In the genomic region with DNA sequence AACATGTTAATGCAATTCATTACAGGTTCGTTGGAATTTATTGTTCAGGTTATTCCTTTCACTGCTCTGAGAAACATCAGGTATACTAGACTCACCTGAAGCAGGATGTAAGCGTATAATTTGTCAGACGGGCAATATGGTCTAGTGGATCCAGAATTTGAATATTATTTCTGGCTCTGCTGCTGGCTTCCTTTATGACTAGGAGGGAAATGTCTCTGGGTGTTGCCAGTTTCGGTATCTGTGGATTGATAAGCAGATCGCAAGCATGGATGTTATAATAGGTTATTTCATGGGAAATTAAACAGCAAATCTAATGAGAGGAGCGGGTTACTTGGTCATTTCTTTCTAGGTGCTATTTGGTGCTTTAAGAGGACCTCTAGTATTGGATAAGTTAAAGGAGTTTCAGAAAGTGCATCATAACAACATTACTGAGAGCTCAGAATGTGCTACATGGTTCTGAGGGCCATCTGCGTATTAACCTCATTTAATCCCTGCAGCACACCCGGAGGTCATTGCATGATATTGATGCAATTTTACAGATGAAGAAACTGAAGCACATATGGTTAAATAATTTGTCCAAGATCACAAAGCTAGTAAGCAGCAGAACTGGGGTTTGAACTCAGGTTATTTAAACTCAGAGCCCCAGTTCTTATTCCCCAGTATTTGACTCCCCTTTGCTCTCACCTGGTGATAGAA, we compare ENCODE assay signal across 1 cellular context.
A peak's percentile ranks its signal among the peaks of the same experiment; 100 is the strongest.
TF ChIP-seq lines count a peak whose summit lies in the region.

No MANE protein-coding gene starts in this region.

TF ChIP-seq in GM12878, 131 proteins besides CTCF, POLR2A, EP300 and RAD21 (continued from another document):
- TF ChIP-seq, protein P1, sequence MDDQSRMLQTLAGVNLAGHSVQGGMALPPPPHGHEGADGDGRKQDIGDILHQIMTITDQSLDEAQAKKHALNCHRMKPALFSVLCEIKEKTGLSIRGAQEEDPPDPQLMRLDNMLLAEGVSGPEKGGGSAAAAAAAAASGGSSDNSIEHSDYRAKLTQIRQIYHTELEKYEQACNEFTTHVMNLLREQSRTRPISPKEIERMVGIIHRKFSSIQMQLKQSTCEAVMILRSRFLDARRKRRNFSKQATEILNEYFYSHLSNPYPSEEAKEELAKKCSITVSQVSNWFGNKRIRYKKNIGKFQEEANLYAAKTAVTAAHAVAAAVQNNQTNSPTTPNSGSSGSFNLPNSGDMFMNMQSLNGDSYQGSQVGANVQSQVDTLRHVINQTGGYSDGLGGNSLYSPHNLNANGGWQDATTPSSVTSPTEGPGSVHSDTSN (IDR thresholded peaks at IDR 0.05; ENCODE audit: insufficient replicate concordance, low read depth, low read length): no peak
- no peak for TF ChIP-seq CREB1 (IDR thresholded peaks at IDR 0.05; ENCODE audit: low read depth)
- TF ChIP-seq, protein P2, sequence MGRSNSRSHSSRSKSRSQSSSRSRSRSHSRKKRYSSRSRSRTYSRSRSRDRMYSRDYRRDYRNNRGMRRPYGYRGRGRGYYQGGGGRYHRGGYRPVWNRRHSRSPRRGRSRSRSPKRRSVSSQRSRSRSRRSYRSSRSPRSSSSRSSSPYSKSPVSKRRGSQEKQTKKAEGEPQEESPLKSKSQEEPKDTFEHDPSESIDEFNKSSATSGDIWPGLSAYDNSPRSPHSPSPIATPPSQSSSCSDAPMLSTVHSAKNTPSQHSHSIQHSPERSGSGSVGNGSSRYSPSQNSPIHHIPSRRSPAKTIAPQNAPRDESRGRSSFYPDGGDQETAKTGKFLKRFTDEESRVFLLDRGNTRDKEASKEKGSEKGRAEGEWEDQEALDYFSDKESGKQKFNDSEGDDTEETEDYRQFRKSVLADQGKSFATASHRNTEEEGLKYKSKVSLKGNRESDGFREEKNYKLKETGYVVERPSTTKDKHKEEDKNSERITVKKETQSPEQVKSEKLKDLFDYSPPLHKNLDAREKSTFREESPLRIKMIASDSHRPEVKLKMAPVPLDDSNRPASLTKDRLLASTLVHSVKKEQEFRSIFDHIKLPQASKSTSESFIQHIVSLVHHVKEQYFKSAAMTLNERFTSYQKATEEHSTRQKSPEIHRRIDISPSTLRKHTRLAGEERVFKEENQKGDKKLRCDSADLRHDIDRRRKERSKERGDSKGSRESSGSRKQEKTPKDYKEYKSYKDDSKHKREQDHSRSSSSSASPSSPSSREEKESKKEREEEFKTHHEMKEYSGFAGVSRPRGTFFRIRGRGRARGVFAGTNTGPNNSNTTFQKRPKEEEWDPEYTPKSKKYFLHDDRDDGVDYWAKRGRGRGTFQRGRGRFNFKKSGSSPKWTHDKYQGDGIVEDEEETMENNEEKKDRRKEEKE (IDR thresholded peaks at IDR 0.05): no peak
- peak; percentile 56 for TF ChIP-seq RUNX3 (IDR thresholded peaks at IDR 0.05; ENCODE audit: low read length)
- TF ChIP-seq, protein P3, sequence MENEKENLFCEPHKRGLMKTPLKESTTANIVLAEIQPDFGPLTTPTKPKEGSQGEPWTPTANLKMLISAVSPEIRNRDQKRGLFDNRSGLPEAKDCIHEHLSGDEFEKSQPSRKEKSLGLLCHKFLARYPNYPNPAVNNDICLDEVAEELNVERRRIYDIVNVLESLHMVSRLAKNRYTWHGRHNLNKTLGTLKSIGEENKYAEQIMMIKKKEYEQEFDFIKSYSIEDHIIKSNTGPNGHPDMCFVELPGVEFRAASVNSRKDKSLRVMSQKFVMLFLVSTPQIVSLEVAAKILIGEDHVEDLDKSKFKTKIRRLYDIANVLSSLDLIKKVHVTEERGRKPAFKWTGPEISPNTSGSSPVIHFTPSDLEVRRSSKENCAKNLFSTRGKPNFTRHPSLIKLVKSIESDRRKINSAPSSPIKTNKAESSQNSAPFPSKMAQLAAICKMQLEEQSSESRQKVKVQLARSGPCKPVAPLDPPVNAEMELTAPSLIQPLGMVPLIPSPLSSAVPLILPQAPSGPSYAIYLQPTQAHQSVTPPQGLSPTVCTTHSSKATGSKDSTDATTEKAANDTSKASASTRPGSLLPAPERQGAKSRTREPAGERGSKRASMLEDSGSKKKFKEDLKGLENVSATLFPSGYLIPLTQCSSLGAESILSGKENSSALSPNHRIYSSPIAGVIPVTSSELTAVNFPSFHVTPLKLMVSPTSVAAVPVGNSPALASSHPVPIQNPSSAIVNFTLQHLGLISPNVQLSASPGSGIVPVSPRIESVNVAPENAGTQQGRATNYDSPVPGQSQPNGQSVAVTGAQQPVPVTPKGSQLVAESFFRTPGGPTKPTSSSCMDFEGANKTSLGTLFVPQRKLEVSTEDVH (IDR thresholded peaks at IDR 0.05; ENCODE audit: low read depth, partially characterized antibody): no peak
- TF ChIP-seq PML (IDR thresholded peaks at IDR 0.05; ENCODE audit: low read length): peak; percentile 68; the same call in 1 of the 2 replicates
- peak; percentile 52; the same call in 1 of the 2 replicates for TF ChIP-seq FOXM1 (IDR thresholded peaks at IDR 0.05; ENCODE audit: low read depth, low read length)
- TF ChIP-seq RAD51 (IDR thresholded peaks at IDR 0.05): no peak
- TF ChIP-seq EED (IDR thresholded peaks at IDR 0.05; ENCODE audit: low read depth): peak; percentile 59
- peak; percentile 83 for TF ChIP-seq JUNB (IDR thresholded peaks at IDR 0.05)
